ENCODE assay signal across 8 cellular contexts in the genomic region with DNA sequence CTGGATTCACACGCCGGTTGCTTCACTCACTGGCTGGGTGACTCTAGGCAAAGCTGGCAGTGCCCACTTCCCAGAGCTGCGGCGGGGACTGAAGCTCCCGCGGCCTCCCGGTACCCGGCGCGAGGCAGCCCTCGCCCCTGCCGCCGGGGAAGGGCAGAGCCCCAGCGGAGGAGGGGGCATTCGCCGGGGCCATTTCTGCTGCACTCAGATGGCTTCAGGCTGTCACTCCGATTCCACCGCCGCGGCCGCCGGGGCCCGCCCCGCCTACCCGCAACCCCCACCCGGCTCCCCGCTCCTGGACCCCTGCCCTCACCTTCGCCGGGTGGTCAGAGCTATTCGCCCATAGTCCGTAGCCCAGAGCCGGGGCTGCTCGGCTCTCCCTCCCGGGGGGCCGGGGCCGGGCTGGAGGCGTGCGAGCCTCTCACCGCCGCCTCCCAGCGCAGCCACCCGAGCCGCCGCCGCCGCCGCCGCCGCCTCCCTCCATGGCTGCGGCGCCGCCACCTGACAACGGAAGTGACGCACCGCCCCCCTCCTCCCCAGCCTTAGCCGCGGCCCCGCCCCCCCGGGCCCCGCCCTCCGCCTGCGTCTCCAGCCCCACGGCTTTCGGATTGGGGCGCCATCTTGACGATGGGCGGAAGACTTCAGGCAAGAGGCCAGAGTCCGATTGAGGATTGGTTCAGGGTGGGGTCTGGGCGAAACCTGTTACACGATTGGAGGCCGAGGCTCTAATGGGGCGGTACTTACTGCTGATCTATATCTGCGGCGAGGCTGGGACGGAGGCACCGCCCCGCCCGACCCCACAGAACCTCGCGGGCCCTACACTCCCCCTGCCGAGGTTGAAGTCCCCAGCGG. TPM values are rescaled to one million over a fixed set of nuclear protein-coding genes. Genes with fewer than 3 reads are reported as not detected.
DNase-seq lines count a peak whose midpoint lies in the region; ATAC-seq and TF ChIP-seq lines count a peak whose summit lies in the region.

Gene STK40, minus strand, starts transcription at position 515 of the 852 bp plus-strand sequence. CDS start 24,592 bp downstream, outside the sequence.

- no peaks in the 10 kb centered on the region for H3K9me3 ChIP-seq in liver (ENCODE audit: control insufficient read depth in 4 of 4, low read length in 3 of 4)

- H3K27ac ChIP-seq in dorsolateral prefrontal cortex (peak within 1 kb of the TSS; percentile 70 to 99 (median 96)), liver (ENCODE audit: low read depth in 1 of 2, low read length in 2 of 2) (peak within 1 kb of the TSS; percentile 91 to 96)

- H3K27me3 ChIP-seq in dorsolateral prefrontal cortex, result no peaks in the 10 kb centered on the region
- H3K27me3 ChIP-seq in liver (ENCODE audit: control insufficient read depth in 4 of 4, insufficient read depth in 4 of 4, low read length in 3 of 4), result no peaks in the 10 kb centered on the region

- H3K4me1 ChIP-seq in liver (ENCODE audit: control insufficient read depth in 4 of 4, insufficient read depth in 4 of 4, low read length in 3 of 4), result peaks cover 9 to 45% (median 31%) of the 10 kb centered on the region in 4 donors

- intact Hi-C loops in activated CD4-positive, alpha-beta memory T cell treated with anti-CD3 and anti-CD28 coated beads for 36 hours (cut with micrococcal nuclease), result loop anchor here (1.0 to 5.0 kb wide), 9 partner anchors 12 to 1092 kb away; partner anchors contain the start of genes LSM10, THRAP3 and TRAPPC3
- intact Hi-C loops in dorsolateral prefrontal cortex (cut with DNase I), result loop anchor here (5.0 to 10.0 kb wide), 3 partner anchors 67 to 231 kb away; partner anchors contain the start of genes THRAP3 (in 2 of the 2), MAP7D1 (in 1 of the 2) and OSCP1 (in 1 of the 2)

- ATAC-seq in GM19397 (IDR thresholded peaks at IDR 0.05; ENCODE audit: unreplicated experiment) (peak; percentile 81), HG03571 (IDR thresholded peaks at IDR 0.05; ENCODE audit: unreplicated experiment) (peak; percentile 76)

- TF ChIP-seq CTCF in dorsolateral prefrontal cortex (IDR thresholded peaks at IDR 0.05 in 54 of 56, conservative IDR thresholded peaks at IDR 0.05 in 2 of 56; ENCODE audit: low read depth in 1 of 56, partially characterized antibody in 56 of 56) (peak in 16 of 56 donors; percentile 6 to 47 (median 14)), liver (IDR thresholded peaks at IDR 0.05; ENCODE audit: low read depth, low read length, missing input control) (no peak)

- H3K4me3 Mint-ChIP-seq in activated CD4-positive, alpha-beta memory T cell treated with anti-CD3 and anti-CD28 coated beads for 36 hours, result peak within 1 kb of the TSS; percentile 93

- CTCF ChIA-PET in activated CD4-positive, alpha-beta memory T cell treated with anti-CD3 and anti-CD28 coated beads for 36 hours (lab: Charles Lee), result interaction anchor here (0.5 to 6.8 kb wide), 12 partner anchors 9 to 236 kb away, joined by 3 to 66 read pairs (median 4); partner anchors contain the start of gene LSM10

- peak; percentile 90 to 99 (median 97) for DNase-seq in C1 segment of cervical spinal cord (lab: John Stamatoyannopoulos, UW)
- DNase-seq in NCI-H82 (lab: John Stamatoyannopoulos, UW), result peak; percentile 100
- peak; percentile 99 for DNase-seq in activated CD4-positive, alpha-beta memory T cell treated with anti-CD3 and anti-CD28 coated beads for 36 hours
- peak; percentile 95 to 99 (median 98) for DNase-seq in dorsolateral prefrontal cortex
- peak; percentile 98 for DNase-seq in stimulated activated CD4-positive, alpha-beta T cell treated with anti-CD3 and anti-CD28 coated beads, Interleukin-4, amount 100 ng/mL, for 24 hours

- no peaks in the 10 kb centered on the region for H3K9me3 Mint-ChIP-seq in activated CD4-positive, alpha-beta memory T cell treated with anti-CD3 and anti-CD28 coated beads for 36 hours

- H3K27ac Mint-ChIP-seq in activated CD4-positive, alpha-beta memory T cell treated with anti-CD3 and anti-CD28 coated beads for 36 hours, result peak within 1 kb of the TSS; percentile 100

- peak within 1 kb of the TSS; percentile 80 to 100 (median 95) for H3K4me3 ChIP-seq in dorsolateral prefrontal cortex
- peak within 1 kb of the TSS; percentile 88 to 95 (median 88) for H3K4me3 ChIP-seq in liver (ENCODE audit: low read depth in 1 of 3, low read length in 3 of 3)

- no peak for TF ChIP-seq RAD21 in liver (IDR thresholded peaks at IDR 0.05)

- WGBS in liver, result under 1% methylated on average over 82 of the region's 82 CpGs

- H3K36me3 ChIP-seq in liver (ENCODE audit: control insufficient read depth in 4 of 4, insufficient read depth in 3 of 4, low read depth in 1 of 4, low read length in 3 of 4), result peaks cover 0 to under 1% (median 0%) of the 10 kb centered on the region in 4 donors

- H3K9ac ChIP-seq in liver (ENCODE audit: low read depth in 1 of 2, low read length in 2 of 2), result peak within 1 kb of the TSS; percentile 94

- H3K36me3 Mint-ChIP-seq in activated CD4-positive, alpha-beta memory T cell treated with anti-CD3 and anti-CD28 coated beads for 36 hours, result peaks cover 8% of the 10 kb centered on the region

- H3K4me1 Mint-ChIP-seq in activated CD4-positive, alpha-beta memory T cell treated with anti-CD3 and anti-CD28 coated beads for 36 hours (ENCODE audit: low read depth), result peaks cover 56% of the 10 kb centered on the region

- H3K27me3 Mint-ChIP-seq in activated CD4-positive, alpha-beta memory T cell treated with anti-CD3 and anti-CD28 coated beads for 36 hours, result no peaks in the 10 kb centered on the region

- POLR2A ChIA-PET in activated CD4-positive, alpha-beta memory T cell treated with anti-CD3 and anti-CD28 coated beads for 36 hours (lab: Charles Lee), result interaction anchor here (0.8 to 3.3 kb wide), 21 partner anchors 8 to 236 kb away, joined by 3 to 84 read pairs (median 5); partner anchors contain the start of genes LSM10, OSCP1, SH3D21 and TRAPPC3

TF ChIP-seq in liver, 16 proteins besides CTCF, POLR2A, EP300 and RAD21:
- TF ChIP-seq, protein P1, sequence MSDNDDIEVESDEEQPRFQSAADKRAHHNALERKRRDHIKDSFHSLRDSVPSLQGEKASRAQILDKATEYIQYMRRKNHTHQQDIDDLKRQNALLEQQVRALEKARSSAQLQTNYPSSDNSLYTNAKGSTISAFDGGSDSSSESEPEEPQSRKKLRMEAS (IDR thresholded peaks at IDR 0.05), result no peak
- TF ChIP-seq HNF4A (conservative IDR thresholded peaks at IDR 0.05) (peak; percentile 74 to 85), YY1 (IDR thresholded peaks at IDR 0.05) (peak; percentile 98), RXRA (IDR thresholded peaks at IDR 0.05) (peak; percentile 60 to 75), HNF4G (IDR thresholded peaks at IDR 0.05) (peak; percentile 81), TAF1 (conservative IDR thresholded peaks at IDR 0.05) (no peak), GABPA (IDR thresholded peaks at IDR 0.05 in 1 of 2, conservative IDR thresholded peaks at IDR 0.05 in 1 of 2) (peak; percentile 37 to 73), SP1 (IDR thresholded peaks at IDR 0.05) (peak; percentile 92)
- TF ChIP-seq, protein P2, sequence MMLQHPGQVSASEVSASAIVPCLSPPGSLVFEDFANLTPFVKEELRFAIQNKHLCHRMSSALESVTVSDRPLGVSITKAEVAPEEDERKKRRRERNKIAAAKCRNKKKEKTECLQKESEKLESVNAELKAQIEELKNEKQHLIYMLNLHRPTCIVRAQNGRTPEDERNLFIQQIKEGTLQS (IDR thresholded peaks at IDR 0.05), result no peak

RNA-seq across cellular contexts. Expression of gene STK40, which starts in this region (rescaled TPM):
- 10 to 100 TPM; 57.3 to 57.4 TPM for total RNA-seq in activated CD4-positive, alpha-beta memory T cell treated with anti-CD3 and anti-CD28 coated beads for 36 hours
- total RNA-seq in dorsolateral prefrontal cortex (10 to 100 TPM; 17.4 to 52.5 (median 29.0) TPM), liver (10 to 100 TPM; 21.6 to 22.3 TPM)
- 10 to 100 TPM; 13.0 to 26.8 TPM for polyA plus RNA-seq in liver

Comparison
In these comparisons a context has a peak if more than half of its experiments do, and no peak if none do; other contexts are left out.
1. Peak in every context shown above with its lines: DNase-seq, ATAC-seq, H3K4me3 ChIP-seq and H3K27ac ChIP-seq.